In the genomic region with DNA sequence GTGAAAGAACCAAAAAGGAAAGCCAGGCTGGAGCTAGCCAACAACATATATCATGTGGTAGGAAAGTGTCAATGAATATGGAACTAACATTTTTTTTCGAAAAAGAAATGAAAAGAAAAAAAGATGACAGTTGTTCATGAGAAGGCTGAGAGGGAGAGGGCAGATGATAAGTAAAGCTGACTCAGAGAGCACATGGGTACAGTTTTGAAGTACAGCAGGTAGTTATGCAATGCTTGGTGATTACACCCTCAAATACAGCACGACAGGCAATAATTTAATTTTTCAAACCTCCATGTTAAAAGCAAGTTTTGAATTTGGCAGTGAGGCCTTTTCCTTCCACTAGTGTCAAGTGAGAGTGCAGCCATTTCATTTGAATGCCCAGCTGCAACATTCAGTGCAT, we compare ENCODE assay signal across 23 cellular contexts. TPM values are rescaled to one million over a fixed set of nuclear protein-coding genes. Genes with fewer than 3 reads are reported as not detected.
DNase-seq lines count a peak whose midpoint lies in the region; ATAC-seq, FAIRE-seq and TF ChIP-seq lines count a peak whose summit lies in the region.
"Had no signal": no experiment of that assay in that cellular context is flagged by ENCODE, and none has a peak within 500 bp of the region (broad histone marks: within the 10 kb centered on the region; RNA-seq: fewer than 3 reads in every experiment).

No MANE protein-coding gene starts in this region.

- FAIRE-seq in HTR-8/SVneo (lab: Jason Lieb, UNC), result no peak
- FAIRE-seq: colon, GM19239 had no signal

- CTCF ChIA-PET in RWPE1 (lab: Yijun Ruan, JAX), result interaction anchor here (0.6 kb wide), 1 partner anchor 101 kb away, joined by 3 read pairs; no protein-coding TSS in a partner anchor

- ATAC-seq in GM18858 (IDR thresholded peaks at IDR 0.05; ENCODE audit: unreplicated experiment), result no peak
- ATAC-seq: HCT116, psoas muscle had no signal

- H3K27ac ChIP-seq in RWPE1, result no peak overlapping the region
- H3K27ac ChIP-seq: ascending aorta, KMS-11, psoas muscle, thoracic aorta had no signal

- TF ChIP-seq CTCF in RWPE1 (conservative IDR thresholded peaks at IDR 0.05; ENCODE audit: low read depth) (no peak), fibroblast of mammary gland (conservative IDR thresholded peaks at IDR 0.05; ENCODE audit: control insufficient read depth, insufficient read depth, low read depth, low read length) (no peak)

- POLR2A ChIA-PET in RWPE1 (lab: Yijun Ruan, JAX; ENCODE audit: low non-redundant PET), result no interaction called here

- no peak overlapping the region for H3K4me3 ChIP-seq in fibroblast of mammary gland (ENCODE audit: control insufficient read depth, low read depth, low read length)
- H3K4me3 ChIP-seq: ascending aorta, psoas muscle, thoracic aorta had no signal

- DNase-seq in LHCN-M2 (ENCODE audit: low read depth), result peak; percentile 68
- DNase-seq in RWPE1 (ENCODE audit: low spot score), result peak; percentile 20
- DNase-seq in fibroblast of mammary gland (ENCODE audit: low read depth), result peak; percentile 58
- peak; percentile 5 for DNase-seq in renal cortical epithelial cell (ENCODE audit: low read depth)
- no peak for DNase-seq in NCI-H82 treated with DMSO at 0.1 percent for 48 hours (lab: John Stamatoyannopoulos, UW; ENCODE audit: unreplicated experiment)
- no peak for DNase-seq in central memory CD4-positive, alpha-beta T cell
- no peak for DNase-seq in HTR-8/SVneo (ENCODE audit: insufficient read length, low spot score)
- DNase-seq: activated CD4-positive, alpha-beta T cell treated with anti-CD3 and anti-CD28 coated beads, Interleukin-2, amount 50 U/mL, for 48 hours; activated naive CD4-positive, alpha-beta T cell treated with anti-CD3 and anti-CD28 coated beads for 36 hours; activated T-cell treated with anti-CD3 and anti-CD28 coated beads for 4 hours; Calu3; immature natural killer cell; NCI-H1436; NCI-H2171; NCI-H82; psoas muscle had no signal

RNA-seq across cellular contexts. Expression of gene SLC7A11, which starts 21.3 kb away (rescaled TPM):
- total RNA-seq in LHCN-M2 (2014; rRNA removed) (5.3 and 6.1 TPM in 2 replicates), renal cortical epithelial cell (2.9 and 11.1 TPM in 2 replicates)
- polyA plus RNA-seq in LHCN-M2 (2012), result 6.3 TPM
- polyA plus RNA-seq: immature natural killer cell had no signal

Comparison
In these comparisons a context has a peak if more than half of its experiments do, and no peak if none do; other contexts are left out.
1. DNase-seq: peak in LHCN-M2 (single experiment), RWPE1 (single experiment), fibroblast of mammary gland (single experiment) and renal cortical epithelial cell (single experiment); none in NCI-H82 treated with DMSO at 0.1 percent for 48 hours (single experiment), central memory CD4-positive, alpha-beta T cell (single experiment) and HTR-8/SVneo (single experiment).